1 cellular context compared by ENCODE assay signal in the genomic region with DNA sequence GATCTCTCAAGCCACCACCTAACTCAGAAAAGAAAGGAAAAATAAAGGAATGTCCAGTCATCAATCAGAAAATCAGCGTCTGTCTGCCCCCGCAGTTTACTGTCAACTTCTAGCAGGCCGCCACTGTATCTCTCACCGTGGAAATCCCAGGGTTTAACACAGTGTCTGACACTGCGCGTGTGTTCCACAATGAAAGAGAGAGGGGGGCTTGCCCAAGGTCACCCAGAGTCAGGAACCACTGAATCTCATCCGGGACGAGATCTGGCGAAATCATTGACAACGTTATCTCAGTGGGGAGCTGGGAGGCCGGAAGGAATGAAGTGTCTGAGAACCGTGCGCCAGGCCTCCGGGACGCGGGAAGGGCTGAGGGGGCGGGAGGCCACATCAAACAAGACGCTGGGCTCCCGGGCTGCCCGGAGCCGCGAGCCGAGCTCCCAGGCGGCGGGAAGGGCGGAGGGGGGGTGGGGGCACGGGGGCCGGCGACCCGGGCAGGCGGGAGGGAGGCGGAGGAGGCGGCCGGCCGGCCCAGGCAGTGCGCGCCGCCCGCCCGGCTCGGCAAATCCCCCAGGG.
TF ChIP-seq lines count a peak whose summit lies in the region.

No MANE protein-coding gene starts in this region.

TF ChIP-seq in HepG2, 621 proteins besides CTCF, POLR2A, EP300 and RAD21 (continued from another document and continues in another):
- TF ChIP-seq, protein P1, sequence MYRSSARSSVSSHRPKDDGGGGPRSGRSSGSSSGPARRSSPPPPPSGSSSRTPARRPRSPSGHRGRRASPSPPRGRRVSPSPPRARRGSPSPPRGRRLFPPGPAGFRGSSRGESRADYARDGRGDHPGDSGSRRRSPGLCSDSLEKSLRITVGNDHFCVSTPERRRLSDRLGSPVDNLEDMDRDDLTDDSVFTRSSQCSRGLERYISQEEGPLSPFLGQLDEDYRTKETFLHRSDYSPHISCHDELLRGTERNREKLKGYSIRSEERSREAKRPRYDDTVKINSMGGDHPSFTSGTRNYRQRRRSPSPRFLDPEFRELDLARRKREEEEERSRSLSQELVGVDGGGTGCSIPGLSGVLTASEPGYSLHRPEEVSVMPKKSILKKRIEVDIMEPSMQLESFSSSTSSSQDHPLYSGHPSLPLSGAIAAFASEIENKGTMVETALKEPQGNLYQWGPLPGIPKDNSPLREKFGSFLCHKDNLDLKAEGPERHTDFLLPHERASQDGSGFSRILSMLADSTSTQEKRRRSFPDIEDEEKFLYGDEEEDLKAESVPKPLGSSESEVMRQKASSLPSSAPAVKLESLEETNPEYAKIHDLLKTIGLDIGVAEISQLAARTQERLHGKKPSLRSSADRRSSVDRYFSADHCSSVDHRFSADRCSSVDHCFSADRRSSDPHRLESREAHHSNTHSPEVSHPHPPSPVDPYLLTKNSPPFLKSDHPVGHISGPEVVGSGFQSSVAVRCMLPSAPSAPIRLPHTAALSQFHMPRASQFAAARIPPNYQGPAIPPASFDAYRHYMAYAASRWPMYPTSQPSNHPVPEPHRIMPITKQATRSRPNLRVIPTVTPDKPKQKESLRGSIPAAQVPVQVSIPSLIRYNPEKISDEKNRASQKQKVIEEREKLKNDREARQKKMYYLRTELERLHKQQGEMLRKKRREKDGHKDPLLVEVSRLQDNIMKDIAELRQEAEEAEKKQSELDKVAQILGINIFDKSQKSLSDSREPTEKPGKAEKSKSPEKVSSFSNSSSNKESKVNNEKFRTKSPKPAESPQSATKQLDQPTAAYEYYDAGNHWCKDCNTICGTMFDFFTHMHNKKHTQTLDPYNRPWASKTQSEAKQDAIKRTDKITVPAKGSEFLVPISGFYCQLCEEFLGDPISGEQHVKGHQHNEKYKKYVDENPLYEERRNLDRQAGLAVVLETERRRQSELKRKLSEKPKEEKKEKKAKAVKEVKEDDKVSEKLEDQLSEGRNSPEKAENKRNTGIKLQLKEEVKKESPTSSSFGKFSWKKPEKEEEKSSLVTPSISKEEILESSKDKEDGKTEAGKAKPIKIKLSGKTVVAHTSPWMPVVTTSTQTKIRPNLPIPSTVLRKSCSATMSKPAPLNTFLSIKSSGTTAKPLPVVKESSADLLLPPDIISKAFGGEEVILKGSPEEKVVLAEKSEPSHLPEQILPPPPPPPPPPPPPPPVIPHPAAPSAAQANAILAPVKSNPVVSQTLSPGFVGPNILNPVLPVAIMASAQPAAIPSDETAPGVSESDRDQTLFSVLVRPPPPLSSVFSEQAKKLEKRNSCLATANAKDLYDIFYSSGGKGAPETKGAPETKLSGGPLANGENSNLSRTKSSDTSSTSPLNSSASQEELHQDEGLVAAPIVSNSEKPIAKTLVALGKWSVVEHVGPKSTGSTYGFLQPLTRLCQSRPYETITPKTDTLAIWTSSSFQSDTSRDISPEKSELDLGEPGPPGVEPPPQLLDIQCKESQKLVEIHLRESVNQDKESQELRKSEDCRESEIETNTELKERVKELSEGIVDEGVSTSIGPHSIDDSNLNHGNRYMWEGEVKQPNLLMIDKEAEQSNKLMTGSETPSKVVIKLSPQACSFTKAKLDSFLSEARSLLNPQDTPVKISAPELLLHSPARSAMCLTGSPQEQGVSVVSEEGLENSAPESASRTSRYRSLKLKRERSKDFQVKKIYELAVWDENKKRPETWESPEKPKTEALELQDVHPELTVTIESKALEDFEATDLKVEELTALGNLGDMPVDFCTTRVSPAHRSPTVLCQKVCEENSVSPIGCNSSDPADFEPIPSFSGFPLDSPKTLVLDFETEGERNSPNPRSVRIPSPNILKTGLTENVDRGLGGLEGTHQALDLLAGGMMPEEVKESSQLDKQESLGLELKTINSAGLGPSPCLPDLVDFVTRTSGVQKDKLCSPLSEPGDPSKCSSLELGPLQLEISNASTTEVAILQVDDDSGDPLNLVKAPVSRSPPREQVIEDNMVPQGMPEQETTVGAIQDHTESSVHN (CRISPR knock-in tag; IDR thresholded peaks at IDR 0.05): no peak
- TF ChIP-seq U2AF1 (optimal IDR thresholded peaks at IDR 0.05; ENCODE audit: low read depth, low read length) (no peak), MED8 (CRISPR knock-in tag; IDR thresholded peaks at IDR 0.05; ENCODE audit: insufficient replicate concordance) (peak; percentile 44), BORCS8-MEF2B (CRISPR knock-in tag; IDR thresholded peaks at IDR 0.05) (peak; percentile 66; the same call in 1 of the 2 replicates), ETV6 (CRISPR knock-in tag; conservative IDR thresholded peaks at IDR 0.05) (0 out of 2 replicates have a peak, but pooled peaks have one; percentile 31), ZNF713 (CRISPR knock-in tag; IDR thresholded peaks at IDR 0.05) (no peak), FOXP1 (IDR thresholded peaks at IDR 0.05) (no peak), FOXP1 (CRISPR knock-in tag; IDR thresholded peaks at IDR 0.05) (no peak), ZNF891 (CRISPR knock-in tag; IDR thresholded peaks at IDR 0.05) (no peak), ZNF558 (CRISPR knock-in tag; IDR thresholded peaks at IDR 0.05; ENCODE audit: borderline replicate concordance) (no peak), NAIF1 (CRISPR knock-in tag; IDR thresholded peaks at IDR 0.05; ENCODE audit: borderline replicate concordance) (no peak), POLR2AphosphoS5 (IDR thresholded peaks at IDR 0.05; ENCODE audit: low read depth, low read length) (peak; percentile 49; the same call in 1 of the 2 replicates), MBNL3 (CRISPR knock-in tag; conservative IDR thresholded peaks at IDR 0.05) (no peak), ZNF75D (CRISPR knock-in tag; IDR thresholded peaks at IDR 0.05; ENCODE audit: borderline replicate concordance) (no peak), ZNF615 (CRISPR knock-in tag; IDR thresholded peaks at IDR 0.05; ENCODE audit: borderline replicate concordance) (no peak), ZSCAN9 (CRISPR knock-in tag; IDR thresholded peaks at IDR 0.05; ENCODE audit: borderline replicate concordance) (no peak), ZNF619 (CRISPR knock-in tag; IDR thresholded peaks at IDR 0.05) (no peak), ZNF878 (CRISPR knock-in tag; IDR thresholded peaks at IDR 0.05) (no peak), ZNF468 (CRISPR knock-in tag; IDR thresholded peaks at IDR 0.05) (no peak), ZNF557 (CRISPR knock-in tag; IDR thresholded peaks at IDR 0.05) (no peak), TP53 (CRISPR knock-in tag; conservative IDR thresholded peaks at IDR 0.05) (no peak), ZNF782 (CRISPR knock-in tag; IDR thresholded peaks at IDR 0.05; ENCODE audit: borderline replicate concordance) (no peak), ZNF839 (CRISPR knock-in tag; IDR thresholded peaks at IDR 0.05; ENCODE audit: borderline replicate concordance) (no peak), ZNF33B (CRISPR knock-in tag; IDR thresholded peaks at IDR 0.05) (no peak), GTF3A (CRISPR knock-in tag; conservative IDR thresholded peaks at IDR 0.05) (no peak), CEBPG (CRISPR knock-in tag; IDR thresholded peaks at IDR 0.05) (peak; percentile 37; the same call in 1 of the 2 replicates), KMT2A (CRISPR knock-in tag; IDR thresholded peaks at IDR 0.05) (0 out of 2 replicates have a peak, but pooled peaks have one; percentile 27), MED1 (CRISPR knock-in tag; IDR thresholded peaks at IDR 0.05) (peak; percentile 70)
- TF ChIP-seq, protein P2, sequence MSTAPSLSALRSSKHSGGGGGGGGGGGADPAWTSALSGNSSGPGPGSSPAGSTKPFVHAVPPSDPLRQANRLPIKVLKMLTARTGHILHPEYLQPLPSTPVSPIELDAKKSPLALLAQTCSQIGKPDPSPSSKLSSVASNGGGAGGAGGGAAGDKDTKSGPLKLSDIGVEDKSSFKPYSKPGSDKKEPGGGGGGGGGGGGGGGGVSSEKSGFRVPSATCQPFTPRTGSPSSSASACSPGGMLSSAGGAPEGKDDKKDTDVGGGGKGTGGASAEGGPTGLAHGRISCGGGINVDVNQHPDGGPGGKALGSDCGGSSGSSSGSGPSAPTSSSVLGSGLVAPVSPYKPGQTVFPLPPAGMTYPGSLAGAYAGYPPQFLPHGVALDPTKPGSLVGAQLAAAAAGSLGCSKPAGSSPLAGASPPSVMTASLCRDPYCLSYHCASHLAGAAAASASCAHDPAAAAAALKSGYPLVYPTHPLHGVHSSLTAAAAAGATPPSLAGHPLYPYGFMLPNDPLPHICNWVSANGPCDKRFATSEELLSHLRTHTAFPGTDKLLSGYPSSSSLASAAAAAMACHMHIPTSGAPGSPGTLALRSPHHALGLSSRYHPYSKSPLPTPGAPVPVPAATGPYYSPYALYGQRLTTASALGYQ (CRISPR knock-in tag; IDR thresholded peaks at IDR 0.05): 0 out of 2 replicates have a peak, but pooled peaks have one; percentile 50
- TF ChIP-seq, protein P3, sequence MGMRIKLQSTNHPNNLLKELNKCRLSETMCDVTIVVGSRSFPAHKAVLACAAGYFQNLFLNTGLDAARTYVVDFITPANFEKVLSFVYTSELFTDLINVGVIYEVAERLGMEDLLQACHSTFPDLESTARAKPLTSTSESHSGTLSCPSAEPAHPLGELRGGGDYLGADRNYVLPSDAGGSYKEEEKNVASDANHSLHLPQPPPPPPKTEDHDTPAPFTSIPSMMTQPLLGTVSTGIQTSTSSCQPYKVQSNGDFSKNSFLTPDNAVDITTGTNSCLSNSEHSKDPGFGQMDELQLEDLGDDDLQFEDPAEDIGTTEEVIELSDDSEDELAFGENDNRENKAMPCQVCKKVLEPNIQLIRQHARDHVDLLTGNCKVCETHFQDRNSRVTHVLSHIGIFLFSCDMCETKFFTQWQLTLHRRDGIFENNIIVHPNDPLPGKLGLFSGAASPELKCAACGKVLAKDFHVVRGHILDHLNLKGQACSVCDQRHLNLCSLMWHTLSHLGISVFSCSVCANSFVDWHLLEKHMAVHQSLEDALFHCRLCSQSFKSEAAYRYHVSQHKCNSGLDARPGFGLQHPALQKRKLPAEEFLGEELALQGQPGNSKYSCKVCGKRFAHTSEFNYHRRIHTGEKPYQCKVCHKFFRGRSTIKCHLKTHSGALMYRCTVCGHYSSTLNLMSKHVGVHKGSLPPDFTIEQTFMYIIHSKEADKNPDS (CRISPR knock-in tag; IDR thresholded peaks at IDR 0.05): no peak
- TF ChIP-seq, protein P4, sequence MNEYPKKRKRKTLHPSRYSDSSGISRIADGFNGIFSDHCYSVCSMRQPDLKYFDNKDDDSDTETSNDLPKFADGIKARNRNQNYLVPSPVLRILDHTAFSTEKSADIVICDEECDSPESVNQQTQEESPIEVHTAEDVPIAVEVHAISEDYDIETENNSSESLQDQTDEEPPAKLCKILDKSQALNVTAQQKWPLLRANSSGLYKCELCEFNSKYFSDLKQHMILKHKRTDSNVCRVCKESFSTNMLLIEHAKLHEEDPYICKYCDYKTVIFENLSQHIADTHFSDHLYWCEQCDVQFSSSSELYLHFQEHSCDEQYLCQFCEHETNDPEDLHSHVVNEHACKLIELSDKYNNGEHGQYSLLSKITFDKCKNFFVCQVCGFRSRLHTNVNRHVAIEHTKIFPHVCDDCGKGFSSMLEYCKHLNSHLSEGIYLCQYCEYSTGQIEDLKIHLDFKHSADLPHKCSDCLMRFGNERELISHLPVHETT (CRISPR knock-in tag; conservative IDR thresholded peaks at IDR 0.05): 0 out of 2 replicates have a peak, but pooled peaks have one; percentile 28
- TF ChIP-seq, protein P5, sequence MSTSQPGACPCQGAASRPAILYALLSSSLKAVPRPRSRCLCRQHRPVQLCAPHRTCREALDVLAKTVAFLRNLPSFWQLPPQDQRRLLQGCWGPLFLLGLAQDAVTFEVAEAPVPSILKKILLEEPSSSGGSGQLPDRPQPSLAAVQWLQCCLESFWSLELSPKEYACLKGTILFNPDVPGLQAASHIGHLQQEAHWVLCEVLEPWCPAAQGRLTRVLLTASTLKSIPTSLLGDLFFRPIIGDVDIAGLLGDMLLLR (CRISPR knock-in tag; IDR thresholded peaks at IDR 0.05): no peak
- TF ChIP-seq, protein P6, sequence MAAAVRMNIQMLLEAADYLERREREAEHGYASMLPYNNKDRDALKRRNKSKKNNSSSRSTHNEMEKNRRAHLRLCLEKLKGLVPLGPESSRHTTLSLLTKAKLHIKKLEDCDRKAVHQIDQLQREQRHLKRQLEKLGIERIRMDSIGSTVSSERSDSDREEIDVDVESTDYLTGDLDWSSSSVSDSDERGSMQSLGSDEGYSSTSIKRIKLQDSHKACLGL (CRISPR knock-in tag; IDR thresholded peaks at IDR 0.05): no peak
- TF ChIP-seq, protein P7, sequence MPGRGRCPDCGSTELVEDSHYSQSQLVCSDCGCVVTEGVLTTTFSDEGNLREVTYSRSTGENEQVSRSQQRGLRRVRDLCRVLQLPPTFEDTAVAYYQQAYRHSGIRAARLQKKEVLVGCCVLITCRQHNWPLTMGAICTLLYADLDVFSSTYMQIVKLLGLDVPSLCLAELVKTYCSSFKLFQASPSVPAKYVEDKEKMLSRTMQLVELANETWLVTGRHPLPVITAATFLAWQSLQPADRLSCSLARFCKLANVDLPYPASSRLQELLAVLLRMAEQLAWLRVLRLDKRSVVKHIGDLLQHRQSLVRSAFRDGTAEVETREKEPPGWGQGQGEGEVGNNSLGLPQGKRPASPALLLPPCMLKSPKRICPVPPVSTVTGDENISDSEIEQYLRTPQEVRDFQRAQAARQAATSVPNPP (CRISPR knock-in tag; IDR thresholded peaks at IDR 0.05): no peak
- TF ChIP-seq, protein P8, sequence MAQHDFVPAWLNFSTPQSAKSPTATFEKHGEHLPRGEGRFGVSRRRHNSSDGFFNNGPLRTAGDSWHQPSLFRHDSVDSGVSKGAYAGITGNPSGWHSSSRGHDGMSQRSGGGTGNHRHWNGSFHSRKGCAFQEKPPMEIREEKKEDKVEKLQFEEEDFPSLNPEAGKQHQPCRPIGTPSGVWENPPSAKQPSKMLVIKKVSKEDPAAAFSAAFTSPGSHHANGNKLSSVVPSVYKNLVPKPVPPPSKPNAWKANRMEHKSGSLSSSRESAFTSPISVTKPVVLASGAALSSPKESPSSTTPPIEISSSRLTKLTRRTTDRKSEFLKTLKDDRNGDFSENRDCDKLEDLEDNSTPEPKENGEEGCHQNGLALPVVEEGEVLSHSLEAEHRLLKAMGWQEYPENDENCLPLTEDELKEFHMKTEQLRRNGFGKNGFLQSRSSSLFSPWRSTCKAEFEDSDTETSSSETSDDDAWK (CRISPR knock-in tag; IDR thresholded peaks at IDR 0.05): no peak
- TF ChIP-seq, protein P9, sequence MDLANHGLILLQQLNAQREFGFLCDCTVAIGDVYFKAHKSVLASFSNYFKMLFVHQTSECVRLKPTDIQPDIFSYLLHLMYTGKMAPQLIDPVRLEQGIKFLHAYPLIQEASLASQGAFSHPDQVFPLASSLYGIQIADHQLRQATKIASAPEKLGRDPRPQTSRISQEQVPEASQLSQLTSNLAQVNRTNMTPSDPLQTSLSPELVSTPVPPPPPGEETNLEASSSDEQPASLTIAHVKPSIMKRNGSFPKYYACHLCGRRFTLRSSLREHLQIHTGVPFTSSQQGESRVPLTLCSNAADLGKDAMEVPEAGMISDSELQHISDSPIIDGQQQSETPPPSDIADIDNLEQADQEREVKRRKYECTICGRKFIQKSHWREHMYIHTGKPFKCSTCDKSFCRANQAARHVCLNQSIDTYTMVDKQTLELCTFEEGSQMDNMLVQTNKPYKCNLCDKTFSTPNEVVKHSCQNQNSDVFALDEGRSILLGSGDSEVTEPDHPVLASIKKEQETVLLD (CRISPR knock-in tag; IDR thresholded peaks at IDR 0.05; ENCODE audit: low read depth): peak; percentile 55; the same call in 1 of the 2 replicates
